Comparison of ENCODE assay signal across 25 cellular contexts in the genomic region with DNA sequence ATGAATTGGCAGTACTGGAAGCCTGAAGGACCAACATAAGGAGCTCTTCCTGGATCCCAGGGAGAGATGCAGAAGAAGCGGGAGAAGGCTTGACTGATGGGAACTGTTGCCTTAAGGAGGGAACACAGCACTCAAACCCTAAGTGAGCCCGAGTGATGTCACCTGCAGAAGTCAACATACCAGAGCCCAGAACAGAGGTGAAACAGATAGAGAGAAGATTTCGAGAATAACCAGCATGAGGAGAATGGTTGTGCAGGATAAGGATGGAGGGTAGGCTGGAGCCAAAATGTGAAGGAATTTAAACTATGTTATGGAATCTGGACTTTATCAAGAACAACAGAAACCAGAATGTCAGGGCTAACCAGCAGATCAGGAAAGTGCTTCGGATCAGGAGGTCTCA.
"Had no signal": no experiment of that assay in that cellular context is flagged by ENCODE, and none has a peak within 500 bp of the region (broad histone marks: within the 10 kb centered on the region; RNA-seq: fewer than 3 reads in every experiment).

No MANE protein-coding gene starts in this region.

- ATAC-seq: effector memory CD8-positive, alpha-beta T cell; esophagus mucosa; gastrocnemius medialis; heart right ventricle; left cardiac atrium; left lung; left ventricle myocardium superior; lower lobe of right lung had no signal

- H3K4me3 ChIP-seq: colonic mucosa, esophagus squamous epithelium, gastrocnemius medialis, heart right ventricle, left lung, lower lobe of right lung had no signal

- H3K36me3 ChIP-seq: colonic mucosa, esophagus squamous epithelium, gastrocnemius medialis, heart right ventricle, left lung, lower lobe of right lung had no signal

- DNase-seq: cerebellar nuclear complex; colonic mucosa; cortex of kidney; effector CD8-positive, alpha-beta T cell; effector memory CD8-positive, alpha-beta T cell; endodermal cell; erythroblast; esophagus squamous epithelium; foreskin fibroblast; foreskin melanocyte; gastrocnemius medialis; glutamatergic neuron; head of caudate nucleus; heart right ventricle; hippocampal formation; immature natural killer cell; left cardiac atrium; left lung; left ventricle myocardium superior; lower lobe of right lung; midbrain had no signal

- H3K27ac ChIP-seq: colonic mucosa, epithelial cell of prostate, esophagus squamous epithelium, gastrocnemius medialis, heart right ventricle, left lung, lower lobe of right lung had no signal

- H3K4me1 ChIP-seq: colonic mucosa, esophagus squamous epithelium, gastrocnemius medialis, heart right ventricle, left lung, lower lobe of right lung had no signal

- H3K9me3 ChIP-seq: colonic mucosa, esophagus squamous epithelium, gastrocnemius medialis, left lung, lower lobe of right lung had no signal

- FAIRE-seq: endometrium, keratinocyte had no signal

- H3K27me3 ChIP-seq: colonic mucosa, esophagus squamous epithelium, gastrocnemius medialis, heart right ventricle, left lung had no signal
